Comparison of ENCODE assay signal across 21 cellular contexts in the genomic region with DNA sequence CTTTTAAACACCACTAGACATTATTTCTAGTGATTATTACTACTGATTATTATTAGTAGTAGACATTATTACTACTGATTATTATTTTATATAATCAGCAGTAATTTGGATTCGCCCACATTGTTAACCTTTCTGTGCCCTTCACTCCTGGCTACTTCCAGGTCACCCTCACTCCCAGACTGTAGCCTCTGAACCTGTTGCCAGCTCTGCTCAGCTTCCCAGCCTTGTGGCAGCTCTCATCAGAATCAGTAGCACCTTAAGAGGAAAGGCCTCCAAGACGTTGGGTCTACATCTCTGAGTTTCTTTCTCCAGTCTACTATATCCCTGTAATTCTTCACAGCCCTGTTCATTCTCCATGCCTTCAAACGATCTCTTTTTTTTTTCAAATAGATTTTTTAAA.
A peak's percentile ranks its signal among the peaks of the same experiment; 100 is the strongest.
DNase-seq lines count a peak whose midpoint lies in the region; ATAC-seq, FAIRE-seq and TF ChIP-seq lines count a peak whose summit lies in the region.
"Had no signal": no experiment of that assay in that cellular context is flagged by ENCODE, and none has a peak within 500 bp of the region (broad histone marks: within the 10 kb centered on the region; RNA-seq: fewer than 3 reads in every experiment).

No MANE protein-coding gene starts in this region.

- no peak overlapping the region for H3K4me3 ChIP-seq in kidney (ENCODE audit: low read length in 2 of 2)
- H3K4me3 ChIP-seq: BLaER1, GM23338 had no signal

- no peaks in the 10 kb centered on the region for H3K4me1 ChIP-seq in kidney (ENCODE audit: control insufficient read depth in 1 of 2, insufficient read depth in 1 of 2, low read depth in 1 of 2, low read length in 2 of 2)
- H3K4me1 ChIP-seq: BLaER1, Caco-2 had no signal

- H3K27ac ChIP-seq in kidney (ENCODE audit: low read depth in 2 of 2, low read length in 2 of 2): no peak overlapping the region
- H3K27ac ChIP-seq: 22Rv1, BLaER1, C4-2B had no signal

- FAIRE-seq in kidney (lab: Jason Lieb, UNC): no peak
- FAIRE-seq: A204.1, G401.6, GM12892, GM19239 had no signal

- ATAC-seq in Right ventricle myocardium inferior: peak; percentile 47
- no peak for ATAC-seq in left cardiac atrium
- peak; percentile 67 for ATAC-seq in left ventricle myocardium superior
- ATAC-seq: CD8-positive, alpha-beta T cell; GM23338; HCT116 had no signal

- TF ChIP-seq CTCF in kidney (IDR thresholded peaks at IDR 0.05; ENCODE audit: borderline replicate concordance, extremely low read depth, insufficient read depth): no peak

- H3K9ac ChIP-seq in kidney (ENCODE audit: low read length in 2 of 2): no peak overlapping the region
- H3K9ac ChIP-seq: BLaER1 had no signal

- H3K36me3 ChIP-seq in kidney (ENCODE audit: control insufficient read depth in 1 of 2, insufficient read depth in 2 of 2, low read length in 2 of 2): peaks cover 0 to 7% of the 10 kb centered on the region in 2 donors

- intact Hi-C loops in Right ventricle myocardium inferior (cut with DNase I): no loop called here
- intact Hi-C loops in left cardiac atrium (cut with DNase I): no loop called here
- intact Hi-C loops in left ventricle myocardium superior (cut with micrococcal nuclease): no loop called here
- intact Hi-C loops in kidney (cut with DNase I): no loop called here

- DNase-seq in Right ventricle myocardium inferior (ENCODE audit: missing footprints) (no peak), left cardiac atrium (no peak), left ventricle myocardium superior (no peak), kidney (peak; percentile 1), epidermal melanocyte (ENCODE audit: insufficient read length, low spot score) (no peak)
- no peak for DNase-seq in stimulated activated CD4-positive, alpha-beta T cell treated with anti-CD3 and anti-CD28 coated beads, Interleukin-4, amount 100 ng/mL, for 24 hours
- DNase-seq: Caco-2; CD4-positive, CD25-positive, alpha-beta regulatory T cell; CD8-positive, alpha-beta T cell; DMS153; DND-41; H9 had no signal

- no peaks in the 10 kb centered on the region for H3K9me3 ChIP-seq in kidney (ENCODE audit: control insufficient read depth in 1 of 2, low read length in 2 of 2)
- H3K9me3 ChIP-seq: BLaER1, Caco-2 had no signal

Comparison
In these comparisons a context has a peak if more than half of its experiments do, and no peak if none do; other contexts are left out.
1. ATAC-seq: peak in Right ventricle myocardium inferior (single experiment) and left ventricle myocardium superior (single experiment); none in left cardiac atrium (0 of 2).